ENCODE assay signal across 19 cellular contexts in genomic region chr18:8713691-8714090, GRCh38.
"Had no signal": no experiment of that assay in that cellular context is flagged by ENCODE, and none has a peak within 500 bp of the region (broad histone marks: within the 10 kb centered on the region; RNA-seq: fewer than 3 reads in every experiment).

No MANE protein-coding gene starts in this region.

- H3K27me3 ChIP-seq: cardiac muscle cell, tibial artery had no signal

- ATAC-seq: heart right ventricle; left lobe of liver; lower lobe of right lung; naive thymus-derived CD8-positive, alpha-beta T cell; right cardiac atrium had no signal

- H3K27ac ChIP-seq: cardiac muscle cell, epithelial cell of prostate, heart right ventricle, lower lobe of right lung, prostate gland, tibial artery had no signal

- H3K4me3 ChIP-seq: cardiac muscle cell, heart right ventricle, lower lobe of right lung, prostate gland, tibial artery had no signal

- H3K4me1 ChIP-seq: lower lobe of right lung, prostate gland, tibial artery had no signal

- H3K4me1 Mint-ChIP-seq: activated B cell treated with CpG ODN at 0.5 μM for 24 hours; activated naive CD8-positive, alpha-beta T cell treated with anti-CD3 and anti-CD28 coated beads for 36 hours; naive thymus-derived CD8-positive, alpha-beta T cell had no signal

- H3K9me3 ChIP-seq: heart right ventricle, lower lobe of right lung, prostate gland, tibial artery had no signal

- DNase-seq: activated B cell treated with CpG ODN at 0.5 μM for 24 hours; activated CD4-positive, alpha-beta memory T cell treated with anti-CD3 and anti-CD28 coated beads for 36 hours; activated CD4-positive, alpha-beta T cell treated with anti-CD3 and anti-CD28 coated beads for 48 hours; activated naive CD4-positive, alpha-beta T cell treated with Interleukin-2 at 50 U/mL for 16 hours; activated naive CD8-positive, alpha-beta T cell treated with anti-CD3 and anti-CD28 coated beads for 36 hours; activated T-cell treated with anti-CD3 and anti-CD28 coated beads, Interleukin-2, amount 50 U/mL, for 48 hours; heart right ventricle; kidney; lower lobe of right lung; naive thymus-derived CD8-positive, alpha-beta T cell; right cardiac atrium; stimulated activated CD4-positive, alpha-beta T cell treated with anti-CD3 and anti-CD28 coated beads, Interleukin-12 subunit alpha, Interleukin-12 subunit beta, amount 100 ng/mL, for 4 hours; T-helper 9 cell; tibial artery had no signal

- H3K4me3 Mint-ChIP-seq: activated B cell treated with CpG ODN at 0.5 μM for 24 hours; activated CD4-positive, alpha-beta memory T cell treated with anti-CD3 and anti-CD28 coated beads for 36 hours; activated naive CD8-positive, alpha-beta T cell treated with anti-CD3 and anti-CD28 coated beads for 36 hours; naive thymus-derived CD8-positive, alpha-beta T cell; stimulated activated naive CD8-positive, alpha-beta T cell treated with anti-CD3 and anti-CD28 coated beads, Interleukin-15, Interleukin-2, amounts not matched to agents 100 ng/mL and 50 ng/mL, for 24 hours had no signal

- H3K27ac Mint-ChIP-seq: activated B cell treated with CpG ODN at 0.5 μM for 24 hours; activated CD4-positive, alpha-beta memory T cell treated with anti-CD3 and anti-CD28 coated beads for 36 hours; activated naive CD8-positive, alpha-beta T cell treated with anti-CD3 and anti-CD28 coated beads for 36 hours; naive thymus-derived CD8-positive, alpha-beta T cell; stimulated activated naive CD8-positive, alpha-beta T cell treated with anti-CD3 and anti-CD28 coated beads, Interleukin-15, Interleukin-2, amounts not matched to agents 100 ng/mL and 50 ng/mL, for 24 hours had no signal

- H3K9me3 Mint-ChIP-seq: stimulated activated naive CD8-positive, alpha-beta T cell treated with anti-CD3 and anti-CD28 coated beads, Interleukin-15, Interleukin-2, amounts not matched to agents 100 ng/mL and 50 ng/mL, for 24 hours had no signal

- H3K36me3 Mint-ChIP-seq: activated CD4-positive, alpha-beta memory T cell treated with anti-CD3 and anti-CD28 coated beads for 36 hours; activated naive CD8-positive, alpha-beta T cell treated with anti-CD3 and anti-CD28 coated beads for 36 hours; naive thymus-derived CD8-positive, alpha-beta T cell had no signal

- H3K36me3 ChIP-seq: cardiac muscle cell, heart right ventricle, lower lobe of right lung, prostate gland, tibial artery had no signal
